In the genomic region with DNA sequence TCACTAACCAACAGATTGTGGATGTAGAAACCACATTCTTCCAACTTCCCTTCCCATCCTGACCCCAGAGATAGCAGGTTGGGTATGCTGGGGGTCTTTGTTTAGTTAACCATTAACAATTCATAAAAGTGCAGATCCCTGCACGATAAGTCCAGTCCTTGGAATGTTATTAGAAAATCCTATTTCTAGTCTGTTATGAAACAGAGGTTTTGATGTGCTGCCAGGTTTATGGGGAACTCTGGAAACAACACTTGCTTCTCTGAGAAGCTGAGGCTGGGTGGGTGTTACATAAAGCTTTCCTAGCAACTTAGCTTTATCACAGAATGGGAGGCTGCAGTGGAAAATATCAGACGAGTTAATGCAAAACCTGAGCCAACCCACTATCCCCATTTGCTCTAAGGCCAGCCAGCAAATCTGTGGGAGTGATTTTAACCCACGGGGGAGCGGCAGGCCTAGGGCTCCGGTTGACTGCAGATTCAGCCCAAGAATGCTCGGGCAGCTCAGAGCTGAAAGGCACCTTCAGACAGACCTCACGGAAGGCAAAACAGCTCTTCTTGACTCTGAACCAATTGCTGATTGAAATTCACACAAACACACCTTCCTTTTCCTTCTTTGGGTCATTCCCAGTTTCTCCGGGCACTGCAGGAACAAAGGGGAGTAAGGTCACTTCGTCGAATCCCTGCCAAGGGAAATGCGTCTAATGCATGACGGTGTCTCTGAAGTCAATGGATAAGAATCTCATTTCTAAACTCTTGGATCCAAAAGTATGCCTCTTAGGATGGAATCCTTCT, we compare ENCODE assay signal across 8 cellular contexts.
DNase-seq lines count a peak whose midpoint lies in the region; ATAC-seq, FAIRE-seq and TF ChIP-seq lines count a peak whose summit lies in the region.

No MANE protein-coding gene starts in this region.

- H3K4me3 ChIP-seq in endodermal cell (ENCODE audit: low read length): no peak overlapping the region

- no peaks in the 10 kb centered on the region for H3K9me3 Mint-ChIP-seq in endodermal cell
- H3K9me3 Mint-ChIP-seq in natural killer cell treated with Interleukin-12 subunit alpha and Interleukin-12 subunit beta and Interleukin-15 and Interleukin-18, amount 100 ng/mL, for 72 hours: no peaks in the 10 kb centered on the region

- TF ChIP-seq CTCF in endodermal cell (conservative IDR thresholded peaks at IDR 0.05): no peak

- H3K27ac Mint-ChIP-seq in endodermal cell: peak overlapping the region; percentile 50
- peak overlapping the region; percentile 97 to 99 for H3K27ac Mint-ChIP-seq in natural killer cell treated with Interleukin-12 subunit alpha and Interleukin-12 subunit beta and Interleukin-15 and Interleukin-18, amount 100 ng/mL, for 72 hours

- no peak overlapping the region for H3K27ac ChIP-seq in endodermal cell (ENCODE audit: low read depth, low read length)

- FAIRE-seq in urothelium cell line (lab: Jason Lieb, UNC): no peak

- 90 to 100% methylated on average over 4 to 12 of the region's 12 CpGs for WGBS in endodermal cell (ENCODE audit: insufficient coverage in 1 of 2, insufficient read length in 1 of 2), 2 experiments

- no peaks in the 10 kb centered on the region for H3K27me3 ChIP-seq in endodermal cell (ENCODE audit: control insufficient read depth, insufficient read depth, low read length, poor library complexity, severe bottlenecking)

- H3K36me3 Mint-ChIP-seq in endodermal cell (ENCODE audit: low read depth): no peaks in the 10 kb centered on the region
- no peaks in the 10 kb centered on the region for H3K36me3 Mint-ChIP-seq in natural killer cell treated with Interleukin-12 subunit alpha and Interleukin-12 subunit beta and Interleukin-15 and Interleukin-18, amount 100 ng/mL, for 72 hours

- H3K36me3 ChIP-seq in endodermal cell (ENCODE audit: control insufficient read depth, insufficient read depth, low read length): no peaks in the 10 kb centered on the region

- H3K4me1 Mint-ChIP-seq in endodermal cell: peaks cover 81% of the 10 kb centered on the region
- peaks cover 48 to 50% of the 10 kb centered on the region in 2 donors for H3K4me1 Mint-ChIP-seq in natural killer cell treated with Interleukin-12 subunit alpha and Interleukin-12 subunit beta and Interleukin-15 and Interleukin-18, amount 100 ng/mL, for 72 hours (ENCODE audit: low read depth in 2 of 2)

- peaks cover 51% of the 10 kb centered on the region for H3K4me1 ChIP-seq in endodermal cell (ENCODE audit: control insufficient read depth, insufficient read depth, low read length)

- H3K4me3 Mint-ChIP-seq in endodermal cell: no peak overlapping the region
- H3K4me3 Mint-ChIP-seq in natural killer cell treated with Interleukin-12 subunit alpha and Interleukin-12 subunit beta and Interleukin-15 and Interleukin-18, amount 100 ng/mL, for 72 hours: peak overlapping the region; percentile 85

- peak; percentile 62 for DNase-seq in AG08396 (ENCODE audit: low spot score)
- no peak for DNase-seq in endodermal cell
- DNase-seq in natural killer cell treated with Interleukin-12 subunit alpha and Interleukin-12 subunit beta and Interleukin-15 and Interleukin-18, amount 100 ng/mL, for 72 hours (ENCODE audit: low spot score): no peak
- no peak for DNase-seq in urothelium cell line (ENCODE audit: low spot score)
- no peak for DNase-seq in activated CD4-positive, CD25-positive, alpha-beta regulatory T cell treated with anti-CD3 and anti-CD28 coated beads, Interleukin-2, amount 50 U/mL, for 72 hours
- no peak for DNase-seq in SW 1271 (lab: John Stamatoyannopoulos, UW)

- H3K9me3 ChIP-seq in endodermal cell (ENCODE audit: control insufficient read depth, low read length): no peaks in the 10 kb centered on the region

- no peak for ATAC-seq in natural killer cell treated with Interleukin-12 subunit alpha and Interleukin-12 subunit beta and Interleukin-15 and Interleukin-18, amount 100 ng/mL, for 72 hours
- no peak for ATAC-seq in GM18511 (IDR thresholded peaks at IDR 0.05; ENCODE audit: unreplicated experiment)

- no peak overlapping the region for H3K9ac ChIP-seq in endodermal cell (ENCODE audit: extremely low read depth, low read length, poor library complexity, severe bottlenecking)

- H3K27me3 Mint-ChIP-seq in endodermal cell (ENCODE audit: insufficient read depth): no peaks in the 10 kb centered on the region
- H3K27me3 Mint-ChIP-seq in natural killer cell treated with Interleukin-12 subunit alpha and Interleukin-12 subunit beta and Interleukin-15 and Interleukin-18, amount 100 ng/mL, for 72 hours: no peaks in the 10 kb centered on the region

TF ChIP-seq in PFSK-1, 5 proteins besides CTCF, POLR2A, EP300 and RAD21:
- TF ChIP-seq FOXP2 (optimal IDR thresholded peaks at IDR 0.05; ENCODE audit: borderline replicate concordance, extremely low read depth, extremely low read length, insufficient read depth) (no peak), TAF1 (IDR thresholded peaks at IDR 0.05; ENCODE audit: borderline replicate concordance, insufficient read depth, low read length) (no peak; the same call in 1 of the 2 replicates), SIN3A (IDR thresholded peaks at IDR 0.05; ENCODE audit: borderline replicate concordance, insufficient read depth, low read length) (peak; percentile 37; the same call in 1 of the 2 replicates), POLR2AphosphoS5 (IDR thresholded peaks at IDR 0.05; ENCODE audit: low read depth, low read length) (no peak)
- TF ChIP-seq, protein P1, sequence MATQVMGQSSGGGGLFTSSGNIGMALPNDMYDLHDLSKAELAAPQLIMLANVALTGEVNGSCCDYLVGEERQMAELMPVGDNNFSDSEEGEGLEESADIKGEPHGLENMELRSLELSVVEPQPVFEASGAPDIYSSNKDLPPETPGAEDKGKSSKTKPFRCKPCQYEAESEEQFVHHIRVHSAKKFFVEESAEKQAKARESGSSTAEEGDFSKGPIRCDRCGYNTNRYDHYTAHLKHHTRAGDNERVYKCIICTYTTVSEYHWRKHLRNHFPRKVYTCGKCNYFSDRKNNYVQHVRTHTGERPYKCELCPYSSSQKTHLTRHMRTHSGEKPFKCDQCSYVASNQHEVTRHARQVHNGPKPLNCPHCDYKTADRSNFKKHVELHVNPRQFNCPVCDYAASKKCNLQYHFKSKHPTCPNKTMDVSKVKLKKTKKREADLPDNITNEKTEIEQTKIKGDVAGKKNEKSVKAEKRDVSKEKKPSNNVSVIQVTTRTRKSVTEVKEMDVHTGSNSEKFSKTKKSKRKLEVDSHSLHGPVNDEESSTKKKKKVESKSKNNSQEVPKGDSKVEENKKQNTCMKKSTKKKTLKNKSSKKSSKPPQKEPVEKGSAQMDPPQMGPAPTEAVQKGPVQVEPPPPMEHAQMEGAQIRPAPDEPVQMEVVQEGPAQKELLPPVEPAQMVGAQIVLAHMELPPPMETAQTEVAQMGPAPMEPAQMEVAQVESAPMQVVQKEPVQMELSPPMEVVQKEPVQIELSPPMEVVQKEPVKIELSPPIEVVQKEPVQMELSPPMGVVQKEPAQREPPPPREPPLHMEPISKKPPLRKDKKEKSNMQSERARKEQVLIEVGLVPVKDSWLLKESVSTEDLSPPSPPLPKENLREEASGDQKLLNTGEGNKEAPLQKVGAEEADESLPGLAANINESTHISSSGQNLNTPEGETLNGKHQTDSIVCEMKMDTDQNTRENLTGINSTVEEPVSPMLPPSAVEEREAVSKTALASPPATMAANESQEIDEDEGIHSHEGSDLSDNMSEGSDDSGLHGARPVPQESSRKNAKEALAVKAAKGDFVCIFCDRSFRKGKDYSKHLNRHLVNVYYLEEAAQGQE (IDR thresholded peaks at IDR 0.05; ENCODE audit: insufficient read depth in 1 of 2, low read depth in 2 of 2, low read length in 2 of 2): no peak
